25 cellular contexts compared by ENCODE assay signal in genomic region chr2:105111365-105112150, GRCh38.
"Had no signal": no experiment of that assay in that cellular context is flagged by ENCODE, and none has a peak within 500 bp of the region (broad histone marks: within the 10 kb centered on the region; RNA-seq: fewer than 3 reads in every experiment).

No MANE protein-coding gene starts in this region.

- H3K9ac ChIP-seq: parathyroid adenoma had no signal

- H3K27ac ChIP-seq: esophagus squamous epithelium, lower lobe of right lung, parathyroid adenoma, right lobe of liver, suprapubic skin, transverse colon, upper lobe of right lung, uterus had no signal

- H3K4me3 ChIP-seq: esophagus squamous epithelium, lower lobe of right lung, right lobe of liver, suprapubic skin, transverse colon, upper lobe of right lung, uterus had no signal

- H3K27me3 Mint-ChIP-seq: effector memory CD8-positive, alpha-beta T cell; progenitor cell of endocrine pancreas; stimulated activated naive CD8-positive, alpha-beta T cell treated with anti-CD3 and anti-CD28 coated beads, Interleukin-15, Interleukin-2, amounts not matched to agents 100 ng/mL and 50 ng/mL, for 24 hours had no signal

- H3K4me1 ChIP-seq: esophagus squamous epithelium, lower lobe of right lung, parathyroid adenoma, right lobe of liver, suprapubic skin, transverse colon, upper lobe of right lung, uterus had no signal

- H3K9me3 Mint-ChIP-seq: effector memory CD8-positive, alpha-beta T cell; immature natural killer cell; natural killer cell; stimulated activated naive CD8-positive, alpha-beta T cell treated with anti-CD3 and anti-CD28 coated beads, Interleukin-15, Interleukin-2, amounts not matched to agents 100 ng/mL and 50 ng/mL, for 24 hours had no signal

- H3K36me3 Mint-ChIP-seq: natural killer cell had no signal

- H3K27ac Mint-ChIP-seq: immature natural killer cell; stimulated activated naive CD8-positive, alpha-beta T cell treated with anti-CD3 and anti-CD28 coated beads, Interleukin-15, Interleukin-2, amounts not matched to agents 100 ng/mL and 50 ng/mL, for 24 hours had no signal

- DNase-seq: cortex of kidney; effector memory CD8-positive, alpha-beta T cell; erythroblast; esophagus squamous epithelium; foreskin melanocyte; hypothalamus; immature natural killer cell; islet precursor cell; kidney glomerular epithelial cell; left colon; left ventricle myocardium superior; lower lobe of right lung; natural killer cell; right lobe of liver; stimulated activated CD4-positive, alpha-beta T cell treated with anti-CD3 and anti-CD28 coated beads, Interleukin-12 subunit alpha, Interleukin-12 subunit beta, amount 100 ng/mL, for 4 hours; stimulated activated CD4-positive, alpha-beta T cell treated with anti-CD3 and anti-CD28 coated beads, Interleukin-1b, Interleukin-23, amount 100 ng/mL, for 48 hours; stimulated activated CD4-positive, alpha-beta T cell treated with anti-CD3 and anti-CD28 coated beads, Interleukin-4, amount 100 ng/mL, for 1 hour; stimulated activated CD8-positive, alpha-beta memory T cell treated with anti-CD3 and anti-CD28 coated beads, Interleukin-4, amount 100 ng/mL, for 48 hours; transverse colon; upper lobe of right lung; uterus had no signal

- H3K27me3 ChIP-seq: esophagus squamous epithelium, right lobe of liver, suprapubic skin, transverse colon, upper lobe of right lung, uterus had no signal

- H3K4me3 Mint-ChIP-seq: effector memory CD8-positive, alpha-beta T cell; immature natural killer cell; natural killer cell; stimulated activated naive CD8-positive, alpha-beta T cell treated with anti-CD3 and anti-CD28 coated beads, Interleukin-15, Interleukin-2, amounts not matched to agents 100 ng/mL and 50 ng/mL, for 24 hours had no signal

- H3K9me3 ChIP-seq: esophagus squamous epithelium, lower lobe of right lung, right lobe of liver, suprapubic skin, transverse colon, upper lobe of right lung, uterus had no signal

- ATAC-seq: effector memory CD8-positive, alpha-beta T cell; left colon; left ventricle myocardium superior; lower lobe of right lung; natural killer cell; right lobe of liver; upper lobe of right lung had no signal

- H2AFZ ChIP-seq: parathyroid adenoma had no signal

- H3K36me3 ChIP-seq: esophagus squamous epithelium, lower lobe of right lung, right lobe of liver, suprapubic skin, transverse colon, upper lobe of right lung, uterus had no signal

- H3K79me2 ChIP-seq: parathyroid adenoma had no signal
